8 cellular contexts compared by ENCODE assay signal in genomic region chr10:68074775-68075549, GRCh38. TPM values are rescaled to one million over a fixed set of nuclear protein-coding genes. Genes with fewer than 3 reads are reported as not detected.
A peak's percentile ranks its signal among the peaks of the same experiment; 100 is the strongest.
DNase-seq lines count a peak whose midpoint lies in the region; ATAC-seq, FAIRE-seq and TF ChIP-seq lines count a peak whose summit lies in the region.

Gene HERC4 (minus strand): TSS chr10:68075283. CDS start chr10:68073108, 2,175 bp downstream.

- POLR2A ChIA-PET in HepG2 (lab: Yijun Ruan, JAX), result no interaction called here

- peak; percentile 90 for DNase-seq in NCI-H69 (lab: John Stamatoyannopoulos, UW)
- peak; percentile 90 to 91 for DNase-seq in activated CD4-positive, alpha-beta T cell treated with anti-CD3 and anti-CD28 coated beads, Interleukin-2, amount 50 U/mL, for 48 hours
- peak; percentile 94 for DNase-seq in dermis blood vessel endothelial cell
- peak; percentile 83 for DNase-seq in HepG2 (ENCODE audit: low spot score)
- peak; percentile 81 for DNase-seq in stimulated activated CD4-positive, alpha-beta T cell treated with anti-CD3 and anti-CD28 coated beads, Interleukin-2, amount 100 ng/mL, for 48 hours

- ATAC-seq in HG03432 (IDR thresholded peaks at IDR 0.05; ENCODE audit: unreplicated experiment), result peak; percentile 93
- ATAC-seq in HepG2, result peak; percentile 98

- peak; percentile 92 for TF ChIP-seq POLR2A in GM19193 (IDR thresholded peaks at IDR 0.05; ENCODE audit: extremely low read depth, insufficient read depth, insufficient read length)
- TF ChIP-seq POLR2A in HepG2 (IDR thresholded peaks at IDR 0.05; ENCODE audit: insufficient read depth in 1 of 2, low read depth in 2 of 2, low read length in 2 of 2), result peak; percentile 56 to 67; a peak in 3 of 4 replicates

- peak in 1 of 2 experiments; percentile 32; a peak in 1 of 4 replicates for TF ChIP-seq EP300 in HepG2 (IDR thresholded peaks at IDR 0.05; ENCODE audit: low read depth in 2 of 2, low read length in 2 of 2)
- TF ChIP-seq EP300 in HepG2 (CRISPR knock-in tag; IDR thresholded peaks at IDR 0.05; ENCODE audit: borderline replicate concordance), result no peak

- H4K20me1 ChIP-seq in BLaER1 (peaks cover 40% of the 10 kb centered on the region), HepG2 (ENCODE audit: insufficient read depth, low read length) (no peaks in the 10 kb centered on the region; the same call in 1 of the 2 replicates)

- WGBS in HepG2 (ENCODE audit: low lambda C conversion rate), result 2% methylated on average over 25 of the region's 64 CpGs

- peak within 1 kb of the TSS; percentile 79 for H3K4me3 ChIP-seq in BLaER1
- peak within 1 kb of the TSS; percentile 91 to 99 (median 94) for H3K4me3 ChIP-seq in HepG2 (replicated peaks in 1 of 3; ENCODE audit: insufficient read depth in 1 of 3, low read depth in 2 of 3, low read length in 3 of 3)

- in situ Hi-C loops in HepG2 (cut with HindIII; ENCODE audit: extremely low pct_ligation_motif_present, low pct_unique_long_range_greater_than_20kb), result no loop called here

- H3K36me3 ChIP-seq in BLaER1 (peaks cover 15% of the 10 kb centered on the region), HepG2 (replicated peaks in 1 of 2; ENCODE audit: control insufficient read depth in 1 of 2, insufficient read depth in 2 of 2, low read length in 2 of 2) (peaks cover 0 to 10% of the 10 kb centered on the region in 2 experiments; a peak in 1 of 5 replicates)

- H3K27me3 ChIP-seq in BLaER1 (no peaks in the 10 kb centered on the region), HepG2 (ENCODE audit: control insufficient read depth in 1 of 2, insufficient read depth in 2 of 2, low read length in 2 of 2) (no peaks in the 10 kb centered on the region)

- H3K79me2 ChIP-seq in HepG2 (ENCODE audit: insufficient read depth, low read length), result peaks cover 40% of the 10 kb centered on the region

- TF ChIP-seq RAD21 in HepG2 (CRISPR knock-in tag; IDR thresholded peaks at IDR 0.05), result no peak; the same call in 1 of the 2 replicates

- intact Hi-C loops in HepG2 (cut with micrococcal nuclease; ENCODE audit: unreplicated experiment), result loop anchor here (1.0 to 10.0 kb wide), 3 partner anchors 50 to 220 kb away; no protein-coding TSS in a partner anchor

- CTCF ChIA-PET in HepG2 (lab: Yijun Ruan, JAX; ENCODE audit: low intra/inter-chr PET ratio, low total read pairs), result no interaction called here

- H3K9ac ChIP-seq in BLaER1 (peak within 1 kb of the TSS; percentile 88), HepG2 (ENCODE audit: insufficient read depth, low read depth, low read length) (peak within 1 kb of the TSS; percentile 92)

- H3K4me1 ChIP-seq in BLaER1 (peaks cover 42% of the 10 kb centered on the region), HepG2 (ENCODE audit: insufficient read depth, low read length) (peaks cover 37% of the 10 kb centered on the region)

- H2AFZ ChIP-seq in HepG2 (ENCODE audit: low read length), result peak within 1 kb of the TSS; percentile 100

- H3K9me3 ChIP-seq in BLaER1 (no peaks in the 10 kb centered on the region), HepG2 (ENCODE audit: low read length) (no peaks in the 10 kb centered on the region)

- FAIRE-seq in HepG2 (lab: Jason Lieb, UNC), result no peak

- TF ChIP-seq CTCF in HepG2 (CRISPR knock-in tag; IDR thresholded peaks at IDR 0.05), result 0 out of 2 replicates have a peak, but pooled peaks have one; percentile 13

- H3K27ac ChIP-seq in BLaER1, result peak within 1 kb of the TSS; percentile 96
- H3K27ac ChIP-seq in HepG2 (ENCODE audit: extremely low read length, insufficient read depth, low read length), result peak within 1 kb of the TSS; percentile 96

- no TSS peak for BruUV-seq in HepG2 (replicated peaks; lab: Mats Ljungman, UMichigan)

- H3K4me2 ChIP-seq in BLaER1 (peak within 1 kb of the TSS; percentile 84), HepG2 (ENCODE audit: low read depth, low read length) (peak within 1 kb of the TSS; percentile 78)

TF ChIP-seq in HepG2, 621 proteins besides CTCF, POLR2A, EP300 and RAD21 (continues in another document):
- TF ChIP-seq ZFP1 (CRISPR knock-in tag; IDR thresholded peaks at IDR 0.05), result 0 out of 2 replicates have a peak, but pooled peaks have one; percentile 54
- 0 out of 2 replicates have a peak, but pooled peaks have one; percentile 22 for TF ChIP-seq NKX3-1 (CRISPR knock-in tag; IDR thresholded peaks at IDR 0.05)
- TF ChIP-seq ZNF639 (CRISPR knock-in tag; conservative IDR thresholded peaks at IDR 0.05), result 0 out of 2 replicates have a peak, but pooled peaks have one; percentile 62
- TF ChIP-seq ZBTB3 (CRISPR knock-in tag; IDR thresholded peaks at IDR 0.05; ENCODE audit: borderline replicate concordance, low read depth), result no peak
- TF ChIP-seq PRMT3 (CRISPR knock-in tag; IDR thresholded peaks at IDR 0.05; ENCODE audit: borderline replicate concordance, low read depth), result 0 out of 2 replicates have a peak, but pooled peaks have one; percentile 24
- TF ChIP-seq ZNF773 (CRISPR knock-in tag; IDR thresholded peaks at IDR 0.05; ENCODE audit: borderline replicate concordance), result no peak; the same call in 1 of the 2 replicates
- 0 out of 2 replicates have a peak, but pooled peaks have one; percentile 66 for TF ChIP-seq NFKB2 (CRISPR knock-in tag; IDR thresholded peaks at IDR 0.05; ENCODE audit: borderline replicate concordance)
- TF ChIP-seq MAFG (CRISPR knock-in tag; IDR thresholded peaks at IDR 0.05), result no peak
- TF ChIP-seq SP140L (CRISPR knock-in tag; IDR thresholded peaks at IDR 0.05; ENCODE audit: borderline replicate concordance), result 0 out of 2 replicates have a peak, but pooled peaks have one; percentile 15
- TF ChIP-seq, protein P1, sequence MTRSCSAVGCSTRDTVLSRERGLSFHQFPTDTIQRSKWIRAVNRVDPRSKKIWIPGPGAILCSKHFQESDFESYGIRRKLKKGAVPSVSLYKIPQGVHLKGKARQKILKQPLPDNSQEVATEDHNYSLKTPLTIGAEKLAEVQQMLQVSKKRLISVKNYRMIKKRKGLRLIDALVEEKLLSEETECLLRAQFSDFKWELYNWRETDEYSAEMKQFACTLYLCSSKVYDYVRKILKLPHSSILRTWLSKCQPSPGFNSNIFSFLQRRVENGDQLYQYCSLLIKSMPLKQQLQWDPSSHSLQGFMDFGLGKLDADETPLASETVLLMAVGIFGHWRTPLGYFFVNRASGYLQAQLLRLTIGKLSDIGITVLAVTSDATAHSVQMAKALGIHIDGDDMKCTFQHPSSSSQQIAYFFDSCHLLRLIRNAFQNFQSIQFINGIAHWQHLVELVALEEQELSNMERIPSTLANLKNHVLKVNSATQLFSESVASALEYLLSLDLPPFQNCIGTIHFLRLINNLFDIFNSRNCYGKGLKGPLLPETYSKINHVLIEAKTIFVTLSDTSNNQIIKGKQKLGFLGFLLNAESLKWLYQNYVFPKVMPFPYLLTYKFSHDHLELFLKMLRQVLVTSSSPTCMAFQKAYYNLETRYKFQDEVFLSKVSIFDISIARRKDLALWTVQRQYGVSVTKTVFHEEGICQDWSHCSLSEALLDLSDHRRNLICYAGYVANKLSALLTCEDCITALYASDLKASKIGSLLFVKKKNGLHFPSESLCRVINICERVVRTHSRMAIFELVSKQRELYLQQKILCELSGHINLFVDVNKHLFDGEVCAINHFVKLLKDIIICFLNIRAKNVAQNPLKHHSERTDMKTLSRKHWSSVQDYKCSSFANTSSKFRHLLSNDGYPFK (CRISPR knock-in tag; IDR thresholded peaks at IDR 0.05; ENCODE audit: borderline replicate concordance), result peak; percentile 66; the same call in 1 of the 2 replicates
- 0 out of 2 replicates have a peak, but pooled peaks have one; percentile 26 for TF ChIP-seq CREBL2 (CRISPR knock-in tag; IDR thresholded peaks at IDR 0.05; ENCODE audit: borderline replicate concordance)
- TF ChIP-seq MAF1 (CRISPR knock-in tag; IDR thresholded peaks at IDR 0.05; ENCODE audit: borderline replicate concordance), result peak; percentile 63; the same call in 1 of the 2 replicates
- TF ChIP-seq NFE2L1 (CRISPR knock-in tag; IDR thresholded peaks at IDR 0.05; ENCODE audit: borderline replicate concordance), result 0 out of 2 replicates have a peak, but pooled peaks have one; percentile 66

RNA-seq across cellular contexts. Expression of gene HERC4, which starts in this region (rescaled TPM):
- total RNA-seq in dermis blood vessel endothelial cell (51.7 and 73.9 TPM in 2 replicates), HepG2 (2016; rRNA removed; fragmentation: Illumina TruSeq; extraction: Trizol) (20.0 and 20.2 TPM in 2 replicates)
- total RNA-seq in HepG2 (2016; cell fraction: cytosol; rRNA removed; fragmentation: Illumina TruSeq; extraction: Trizol; ENCODE audit: low read depth), result 13.3 and 16.7 TPM in 2 replicates
- total RNA-seq in HepG2 (2016; cell fraction: insoluble cytoplasmic fraction; rRNA removed; fragmentation: Illumina TruSeq; extraction: Trizol), result 19.5 and 21.2 TPM in 2 replicates
- total RNA-seq in HepG2 (2016; cell fraction: membrane; rRNA removed; fragmentation: Illumina TruSeq; extraction: Trizol), result 12.0 and 14.9 TPM in 2 replicates
- 40.9 and 41.7 TPM in 2 replicates for total RNA-seq in HepG2 (2016; cell fraction: nucleus; rRNA removed; fragmentation: Illumina TruSeq; extraction: Trizol)
- polyA plus RNA-seq in HepG2 (2011; rRNA removed), result 9.8 and 10.1 TPM in 2 replicates
- 2.5 and 4.7 TPM in 2 replicates for polyA plus RNA-seq in HepG2 (2011; cell fraction: cytosol; rRNA removed)
- 12.8 and 18.8 TPM in 2 replicates for polyA plus RNA-seq in HepG2 (2011; cell fraction: nucleus; rRNA removed)
- 15.3 and 17.7 TPM in 2 replicates for polyA plus RNA-seq in HepG2 (2012)
- 1.1 and 1.4 TPM in 2 replicates for polyA plus RNA-seq in HepG2 (2016; cell fraction: cytosol; fragmentation: Illumina TruSeq; extraction: Trizol; ENCODE audit: low read depth)
- 14.6 and 14.9 TPM in 2 replicates for polyA plus RNA-seq in HepG2 (2016; cell fraction: insoluble cytoplasmic fraction; fragmentation: Illumina TruSeq; extraction: Trizol; ENCODE audit: low read depth)
- 1.9 and 2.3 TPM in 2 replicates for polyA plus RNA-seq in HepG2 (2016; cell fraction: membrane; fragmentation: Illumina TruSeq; extraction: Trizol; ENCODE audit: low read depth)
- polyA plus RNA-seq in HepG2 (2016; cell fraction: nucleus; fragmentation: Illumina TruSeq; extraction: Trizol; ENCODE audit: insufficient read depth, low read depth), result 30.2 and 36.2 TPM in 2 replicates
- polyA minus RNA-seq in HepG2 (2011; rRNA and poly(A)+ RNA removed; ENCODE audit: low replicate concordance), result 6.1 and 29.6 TPM in 2 replicates
- 10.3 and 11.3 TPM in 2 replicates for polyA minus RNA-seq in HepG2 (2011; cell fraction: cytosol; rRNA and poly(A)+ RNA removed)
- 79.1 and 80.8 TPM in 2 replicates for polyA minus RNA-seq in HepG2 (2011; cell fraction: nucleus; rRNA and poly(A)+ RNA removed)

Comparison
In these comparisons a context has a peak if more than half of its experiments do, and no peak if none do; other contexts are left out.
1. Peak in every context shown above with its lines: DNase-seq, ATAC-seq, H3K4me3 ChIP-seq and H3K27ac ChIP-seq.